In genomic region chr13:48653074-48654054, GRCh38 we compare ENCODE assay signal across 9 cellular contexts. TPM values are rescaled to one million over a fixed set of nuclear protein-coding genes. Genes with fewer than 3 reads are reported as not detected.
DNase-seq lines count a peak whose midpoint lies in the region; ATAC-seq and TF ChIP-seq lines count a peak whose summit lies in the region.
"Had no signal": no experiment of that assay in that cellular context is flagged by ENCODE, and none has a peak within 500 bp of the region (broad histone marks: within the 10 kb centered on the region; RNA-seq: fewer than 3 reads in every experiment).

CYSLTR2 (plus strand) TSS chr13:48653929; CDS start chr13:48706818, 52,889 bp downstream.

- peak; percentile 95 for DNase-seq in CD1c-positive myeloid dendritic cell (ENCODE audit: extremely low spot score)
- peak; percentile 98 for DNase-seq in MV-4-11 (lab: John Stamatoyannopoulos, UW)
- DNase-seq in brain microvascular endothelial cell, result peak; percentile 34
- no peak for DNase-seq in mesothelial cell of epicardium (ENCODE audit: low spot score in 2 of 2, unreplicated experiment in 2 of 2)
- DNase-seq in NK-92 (lab: John Stamatoyannopoulos, UW; ENCODE audit: unreplicated experiment), result no peak
- DNase-seq in NK-92 treated with Interleukin-12 subunit alpha and Interleukin-12 subunit beta, amount 100 ng/mL, for 24 hours (lab: John Stamatoyannopoulos, UW), result no peak
- DNase-seq: gastrocnemius medialis had no signal

- no peak within 1 kb of the TSS for H3K4me3 ChIP-seq in brain microvascular endothelial cell (ENCODE audit: low read depth, low read length)
- H3K4me3 ChIP-seq: gastrocnemius medialis had no signal

- no peaks in the 10 kb centered on the region for H3K36me3 ChIP-seq in brain microvascular endothelial cell (replicated peaks)
- H3K36me3 ChIP-seq: gastrocnemius medialis had no signal

- H3K27ac ChIP-seq in brain microvascular endothelial cell, result no peak within 1 kb of the TSS
- H3K27ac ChIP-seq: gastrocnemius medialis had no signal

- TF ChIP-seq CTCF in brain microvascular endothelial cell (IDR thresholded peaks at IDR 0.05; ENCODE audit: low read depth, low read length, missing control alignments), result no peak
- TF ChIP-seq CTCF in mesothelial cell of epicardium (IDR thresholded peaks at IDR 0.05; ENCODE audit: unreplicated experiment), result no peak

- ATAC-seq in GM19463 (IDR thresholded peaks at IDR 0.05; ENCODE audit: unreplicated experiment), result peak; percentile 67
- ATAC-seq in GM21526 (IDR thresholded peaks at IDR 0.05; ENCODE audit: low FRiP score, unreplicated experiment), result no peak

- in situ Hi-C loops in brain microvascular endothelial cell (cut with HindIII; ENCODE audit: low pct_ligation_motif_present, low sequenced_read_pairs), result no loop called here

- H3K4me1 Mint-ChIP-seq in mesothelial cell of epicardium, result peaks cover 55% of the 10 kb centered on the region

- H3K4me3 Mint-ChIP-seq in mesothelial cell of epicardium, result peak within 1 kb of the TSS; percentile 54

- H3K9me3 Mint-ChIP-seq in mesothelial cell of epicardium, result no peaks in the 10 kb centered on the region

- no peaks in the 10 kb centered on the region for H3K36me3 Mint-ChIP-seq in mesothelial cell of epicardium

- H3K27me3 ChIP-seq in brain microvascular endothelial cell (replicated peaks), result no peaks in the 10 kb centered on the region
- H3K27me3 ChIP-seq: gastrocnemius medialis had no signal

- H3K27ac Mint-ChIP-seq in mesothelial cell of epicardium, result peak within 1 kb of the TSS; percentile 85

- no peaks in the 10 kb centered on the region for H3K27me3 Mint-ChIP-seq in mesothelial cell of epicardium (ENCODE audit: low read depth)

RNA-seq across cellular contexts. Expression of gene CYSLTR2, which starts in this region (rescaled TPM):
- 3.5 to 3.9 TPM (median 3.5 TPM) in 3 replicates for total RNA-seq in mesothelial cell of epicardium

Comparison
In these comparisons a context has a peak if more than half of its experiments do, and no peak if none do; other contexts are left out.
1. DNase-seq: peak in CD1c-positive myeloid dendritic cell (single experiment), MV-4-11 (single experiment) and brain microvascular endothelial cell (single experiment); none in mesothelial cell of epicardium (0 of 2), NK-92 (single experiment) and NK-92 treated with Interleukin-12 subunit alpha and Interleukin-12 subunit beta, amount 100 ng/mL, for 24 hours (single experiment).